Comparison of ENCODE assay signal across 1 cellular context in genomic region chr1:199861020-199861795, GRCh38.
TF ChIP-seq lines count a peak whose summit lies in the region.

No MANE protein-coding gene starts in this region.

TF ChIP-seq in GM23338, 12 proteins besides CTCF, POLR2A, EP300 and RAD21 (continued from another document):
- TF ChIP-seq ZNF462 (CRISPR knock-in tag; IDR thresholded peaks at IDR 0.05) = no peak
- TF ChIP-seq ZNF114 (CRISPR knock-in tag; IDR thresholded peaks at IDR 0.05) = no peak
